11 cellular contexts compared by ENCODE assay signal in genomic region chr15:73388256-73388781, GRCh38. TPM values are rescaled to one million over a fixed set of nuclear protein-coding genes. Genes with fewer than 3 reads are reported as not detected.
DNase-seq lines count a peak whose midpoint lies in the region; ATAC-seq, FAIRE-seq and TF ChIP-seq lines count a peak whose summit lies in the region.
"Had no signal": no experiment of that assay in that cellular context is flagged by ENCODE, and none has a peak within 500 bp of the region (broad histone marks: within the 10 kb centered on the region; RNA-seq: fewer than 3 reads in every experiment).

No MANE protein-coding gene starts in this region.

- H3K23ac ChIP-seq in H1 (ENCODE audit: insufficient read length) = no peak overlapping the region

- FAIRE-seq in H1 (lab: Jason Lieb, UNC) = no peak

- H3K4ac ChIP-seq in H1 (replicated peaks; ENCODE audit: insufficient read length, low read depth, low read length) = peak overlapping the region; percentile 28

- peak overlapping the region; percentile 44 for H2BK120ac ChIP-seq in H1 (replicated peaks; ENCODE audit: low read depth, low read length)

- POLR2A ChIA-PET in H1 (lab: Charles Lee; ENCODE audit: partially characterized antibody) = interaction anchor here (1.7 kb wide), 2 partner anchors 9 to 22 kb away, joined by 3 to 5 read pairs; no protein-coding TSS in a partner anchor

- H3K18ac ChIP-seq in H1 (ENCODE audit: extremely low read depth, low read length) = peak overlapping the region; percentile 54

- H3K4me2 ChIP-seq in BLaER1 treated with 17β-estradiol and CSF1 and Interleukin-3, amounts not matched to agents 10 nM and 100 nM = peak overlapping the region in 8 of 11 experiments; percentile 57 to 90 (median 77); a peak in 16 of 22 replicates
- H3K4me2 ChIP-seq in H1 (ENCODE audit: insufficient read depth in 1 of 2, low read depth in 2 of 2, low read length in 2 of 2) = peak overlapping the region; percentile 37 to 59; a peak in 2 of 4 replicates

- TF ChIP-seq RAD21 in H1 (IDR thresholded peaks at IDR 0.05 in 1 of 2, conservative IDR thresholded peaks at IDR 0.05 in 1 of 2; ENCODE audit: low read depth in 2 of 2, low read length in 2 of 2) = no peak

- H3K4me1 ChIP-seq in BLaER1 treated with 17β-estradiol and CSF1 and Interleukin-3, amounts not matched to agents 10 nM and 100 nM = peaks cover 0 to 97% (median 50%) of the 10 kb centered on the region in 10 experiments; a peak in 15 of 20 replicates
- H3K4me1 ChIP-seq in H1 (replicated peaks in 1 of 4; ENCODE audit: control insufficient read depth in 3 of 4, insufficient read depth in 4 of 4, low read length in 3 of 4) = peaks cover 7 to 34% (median 16%) of the 10 kb centered on the region in 4 experiments

- peak overlapping the region; percentile 51; the same call in 1 of the 2 replicates for H2BK20ac ChIP-seq in H1 (ENCODE audit: low read length)

- H3K36me3 ChIP-seq in BLaER1 treated with 17β-estradiol and CSF1 and Interleukin-3, amounts not matched to agents 10 nM and 100 nM = no peaks in the 10 kb centered on the region
- H3K36me3 ChIP-seq in H1 (ENCODE audit: control insufficient read depth in 2 of 4, insufficient read depth in 4 of 4, low read length in 3 of 4) = no peaks in the 10 kb centered on the region

- peak overlapping the region; percentile 55; the same call in 1 of the 2 replicates for H2BK12ac ChIP-seq in H1 (ENCODE audit: low read depth, low read length)

- ATAC-seq in GM19463 (IDR thresholded peaks at IDR 0.05; ENCODE audit: unreplicated experiment) = no peak
- ATAC-seq: stimulated activated naive CD8-positive, alpha-beta T cell treated with anti-CD3 and anti-CD28 coated beads, Interleukin-15, amount 100 ng/mL, for 72 hours had no signal

- peaks cover 0 to 4% (median 0%) of the 10 kb centered on the region in 11 experiments; a peak in 10 of 22 replicates for H3K9me3 ChIP-seq in BLaER1 treated with 17β-estradiol and CSF1 and Interleukin-3, amounts not matched to agents 10 nM and 100 nM (replicated peaks in 1 of 11)
- 0 out of 4 replicates have a peak, but pooled peaks cover 0 to 2% of the 10 kb centered on the region in 2 experiments for H3K9me3 ChIP-seq in H1 (ENCODE audit: insufficient read depth in 2 of 2, low read depth in 1 of 2, low read length in 1 of 2)

- H3K27me3 ChIP-seq in BLaER1 treated with 17β-estradiol and CSF1 and Interleukin-3, amounts not matched to agents 10 nM and 100 nM = no peaks in the 10 kb centered on the region
- H3K27me3 ChIP-seq in H1 (replicated peaks in 1 of 4; ENCODE audit: control insufficient read depth in 3 of 4, extremely low read depth in 1 of 4, insufficient read depth in 3 of 4, low read length in 3 of 4) = no peaks in the 10 kb centered on the region; a peak in 1 of 7 replicates

- no peak overlapping the region for H2AFZ ChIP-seq in H1 (ENCODE audit: low read length)

- 0 out of 2 replicates have a peak overlapping the region, but pooled peaks have one; percentile 14 for H2AK5ac ChIP-seq in H1 (ENCODE audit: low read depth, low read length)

- peak overlapping the region; percentile 63 for H4K91ac ChIP-seq in H1 (replicated peaks; ENCODE audit: insufficient read length, low read length)

- CTCF ChIA-PET in H1 (lab: Charles Lee; ENCODE audit: partially characterized antibody) = interaction anchor here (1.1 kb wide), 2 partner anchors 9 to 33 kb away, joined by 3 to 4 read pairs; no protein-coding TSS in a partner anchor

- H3K79me1 ChIP-seq in H1 (ENCODE audit: low read depth, low read length) = no peaks in the 10 kb centered on the region

- no peak overlapping the region for H3K14ac ChIP-seq in H1 (ENCODE audit: insufficient read length)

- no peak overlapping the region for H2BK15ac ChIP-seq in H1 (ENCODE audit: low read length)

- no peak overlapping the region for H4K5ac ChIP-seq in H1 (ENCODE audit: insufficient read length, low read depth, low read length)

- no peak for TF ChIP-seq EP300 in H1 (IDR thresholded peaks at IDR 0.05; ENCODE audit: borderline replicate concordance in 1 of 2, low read depth in 2 of 2, low read length in 2 of 2)

- no peak overlapping the region for H4K8ac ChIP-seq in H1 (ENCODE audit: extremely low read depth, insufficient read depth, low read length)

- no peak for TF ChIP-seq CTCF in H1 (IDR thresholded peaks at IDR 0.05; ENCODE audit: control extremely low read depth in 1 of 3, insufficient read depth in 1 of 3, low read depth in 1 of 3, low read length in 3 of 3)

- H2BK5ac ChIP-seq in H1 (ENCODE audit: low read depth, low read length) = peak overlapping the region; percentile 82; the same call in 1 of the 2 replicates

- WGBS in H1 (ENCODE audit: extremely low coverage in 1 of 2, insufficient coverage in 1 of 2, insufficient read length in 1 of 2, insufficient replicate concordance in 2 of 2, low coverage in 1 of 2, low lambda C conversion rate in 2 of 2, missing lambda C conversion rate in 1 of 2), 2 experiments = 67% methylated on average over 6 of the region's 7 CpGs; no CpG with 5 or more reads in 1 of the 2 experiments

- H3K4me3 ChIP-seq in BLaER1 treated with 17β-estradiol and CSF1 and Interleukin-3, amounts not matched to agents 10 nM and 100 nM = no peak overlapping the region; a peak in 1 of 20 replicates
- H3K4me3 ChIP-seq in H1 (ENCODE audit: extremely low read depth in 1 of 4, insufficient read depth in 2 of 4, low read depth in 3 of 4, low read length in 4 of 4) = no peak overlapping the region

- no peaks in the 10 kb centered on the region for H4K20me1 ChIP-seq in BLaER1 treated with 17β-estradiol and CSF1 and Interleukin-3, amounts not matched to agents 10 nM and 100 nM
- H4K20me1 ChIP-seq in H1 (replicated peaks in 1 of 2; ENCODE audit: control insufficient read depth in 1 of 2, insufficient read depth in 2 of 2, low read length in 2 of 2) = no peaks in the 10 kb centered on the region

- H3K9ac ChIP-seq in BLaER1 treated with 17β-estradiol and CSF1 and Interleukin-3, amounts not matched to agents 10 nM and 100 nM = peak overlapping the region in 6 of 11 experiments; percentile 28 to 69 (median 50); a peak in 6 of 22 replicates
- no peak overlapping the region for H3K9ac ChIP-seq in H1 (replicated peaks in 1 of 4; ENCODE audit: extremely low read depth in 1 of 4, low read depth in 3 of 4, low read length in 3 of 4)

- peak overlapping the region in 8 of 11 experiments; percentile 50 to 85 (median 68); a peak in 14 of 22 replicates for H3K27ac ChIP-seq in BLaER1 treated with 17β-estradiol and CSF1 and Interleukin-3, amounts not matched to agents 10 nM and 100 nM
- peak overlapping the region; percentile 40; the same call in 1 of the 2 replicates for H3K27ac ChIP-seq in H1 (ENCODE audit: low read depth, low read length)

- TF ChIP-seq POLR2A in H1 (IDR thresholded peaks at IDR 0.05; ENCODE audit: control extremely low read depth in 1 of 2, low read depth in 2 of 2, low read length in 2 of 2) = no peak

- no peak overlapping the region for H3K56ac ChIP-seq in H1 (replicated peaks; ENCODE audit: insufficient read length, low read depth, low read length)

- peak; percentile 92 for DNase-seq in M059J (ENCODE audit: low read depth)
- DNase-seq in H1 (ENCODE audit: low read depth in 1 of 2, low spot score in 2 of 2) = no peak
- DNase-seq in kidney glomerular epithelial cell (lab: John Stamatoyannopoulos, UW) = peak; percentile 84
- no peak for DNase-seq in mesenteric fat pad (ENCODE audit: low spot score)
- no peak for DNase-seq in SKM-1 (lab: John Stamatoyannopoulos, UW; ENCODE audit: unreplicated experiment)
- DNase-seq in C1 segment of cervical spinal cord (lab: John Stamatoyannopoulos, UW) = no peak
- DNase-seq: activated CD4-positive, alpha-beta T cell treated with anti-CD3 and anti-CD28 coated beads, Interleukin-2, amount 50 U/mL, for 48 hours; amniotic stem cell; stimulated activated naive CD8-positive, alpha-beta T cell treated with anti-CD3 and anti-CD28 coated beads, Interleukin-15, amount 100 ng/mL, for 72 hours had no signal

- H3K23me2 ChIP-seq in H1 (ENCODE audit: low read depth, low read length) = no peaks in the 10 kb centered on the region; the same call in 1 of the 2 replicates

- H3K79me2 ChIP-seq in H1 (ENCODE audit: control insufficient read depth in 1 of 2, insufficient read depth in 2 of 2, low read length in 2 of 2) = no peaks in the 10 kb centered on the region

TF ChIP-seq in H1, 55 proteins besides CTCF, POLR2A, EP300 and RAD21:
- TF ChIP-seq TEAD4 (IDR thresholded peaks at IDR 0.05; ENCODE audit: low read depth, low read length) (no peak), ASH2L (IDR thresholded peaks at IDR 0.05; ENCODE audit: low read length) (peak; percentile 7), CBX8 (IDR thresholded peaks at IDR 0.05; ENCODE audit: borderline replicate concordance, low read depth, low read length) (no peak)

RNA-seq across cellular contexts. Expression of gene HCN4, which starts 19.6 kb away (rescaled TPM):
- 0.17 TPM in 1 of 2 replicates, not detected in the other for total RNA-seq in M059J (2014; rRNA removed; shearing (Covaris generic))
- total RNA-seq in H1 (2021; fragmentation: NEBNext Ultra II Directional; extraction: Animal tissue kit (Norgen Biotek cat#: 25700)) = 8.5 and 9.3 TPM in 2 replicates
- 3.7 and 4.1 TPM in 2 replicates for polyA plus RNA-seq in H1 (2011; rRNA removed)
- polyA plus RNA-seq in H1 (2011; cell fraction: cytosol; rRNA removed) = 1.8 TPM
- polyA plus RNA-seq in H1 (2011; cell fraction: nucleus; rRNA removed) = 4.5 TPM
- 8.5 to 11.8 TPM (median 9.7 TPM) in 4 replicates for polyA plus RNA-seq in H1 (2012, experiment 1 of 2)
- polyA plus RNA-seq in H1 (2012, experiment 2 of 2) = 8.7 TPM
- 5.8 TPM for polyA plus RNA-seq in H1 (2013, experiment 1 of 2)
- 6.7 TPM for polyA plus RNA-seq in H1 (2013, experiment 2 of 2)
- polyA minus RNA-seq in H1 (2011; rRNA and poly(A)+ RNA removed) = 5.0 and 5.7 TPM in 2 replicates
- polyA minus RNA-seq in H1 (2011; cell fraction: cytosol; rRNA and poly(A)+ RNA removed) = 4.4 TPM
- polyA minus RNA-seq in H1 (2011; cell fraction: nucleus; rRNA and poly(A)+ RNA removed) = 7.2 TPM
- total RNA-seq in mesenteric fat pad = not detected

RNA-seq across cellular contexts. Expression of gene REC114, which starts 54.6 kb away (rescaled TPM):
- total RNA-seq in M059J (2014; rRNA removed; shearing (Covaris generic)) = not detected in 2 replicates
- total RNA-seq in H1 (2021; fragmentation: NEBNext Ultra II Directional; extraction: Animal tissue kit (Norgen Biotek cat#: 25700)) = not detected in 2 replicates
- polyA plus RNA-seq in H1 (2011; rRNA removed) = 0.12 TPM in 1 of 2 replicates, not detected in the other
- polyA plus RNA-seq in H1 (2011; cell fraction: cytosol; rRNA removed) = 0.10 TPM
- polyA plus RNA-seq in H1 (2011; cell fraction: nucleus; rRNA removed) = not detected
- not detected in 4 replicates for polyA plus RNA-seq in H1 (2012, experiment 1 of 2)
- not detected for polyA plus RNA-seq in H1 (2012, experiment 2 of 2)
- polyA plus RNA-seq in H1 (2013, experiment 1 of 2) = not detected
- polyA plus RNA-seq in H1 (2013, experiment 2 of 2) = not detected
- polyA minus RNA-seq in H1 (2011; rRNA and poly(A)+ RNA removed) = not detected in 2 replicates
- not detected for polyA minus RNA-seq in H1 (2011; cell fraction: cytosol; rRNA and poly(A)+ RNA removed)
- not detected for polyA minus RNA-seq in H1 (2011; cell fraction: nucleus; rRNA and poly(A)+ RNA removed)
- total RNA-seq in mesenteric fat pad = not detected

Comparison
In these comparisons a context has a peak if more than half of its experiments do, and no peak if none do; other contexts are left out.
1. H3K9ac ChIP-seq: peak in BLaER1 treated with 17β-estradiol and CSF1 and Interleukin-3, amounts not matched to agents 10 nM and 100 nM (6 of 11); none in H1 (0 of 4).
2. DNase-seq: peak in M059J (single experiment) and kidney glomerular epithelial cell (single experiment); none in H1 (0 of 2), mesenteric fat pad (single experiment), SKM-1 (single experiment) and C1 segment of cervical spinal cord (0 of 14).